In the genomic region with DNA sequence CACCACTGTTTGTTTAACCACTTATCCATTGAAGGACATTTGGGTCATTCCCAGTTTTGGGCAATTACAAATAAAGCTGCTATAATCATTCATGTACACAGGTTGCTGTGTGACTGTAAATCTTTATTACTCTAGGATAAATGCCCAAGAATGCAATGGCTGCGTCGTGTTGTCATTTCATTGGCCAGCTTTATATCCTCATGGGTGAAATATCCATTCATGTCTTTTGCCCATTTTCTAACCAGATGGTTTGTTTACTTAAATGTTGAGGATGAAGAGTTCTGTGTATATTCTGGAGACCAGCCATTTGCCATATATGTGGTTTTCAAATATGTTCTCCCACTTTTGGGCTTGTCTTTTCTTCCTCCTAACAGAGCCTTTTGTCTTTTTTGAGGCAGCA, we compare ENCODE assay signal across 23 cellular contexts. TPM values are rescaled to one million over a fixed set of nuclear protein-coding genes. Genes with fewer than 3 reads are reported as not detected.
DNase-seq lines count a peak whose midpoint lies in the region; ATAC-seq and TF ChIP-seq lines count a peak whose summit lies in the region.
"Had no signal": no experiment of that assay in that cellular context is flagged by ENCODE, and none has a peak within 500 bp of the region (broad histone marks: within the 10 kb centered on the region; RNA-seq: fewer than 3 reads in every experiment).

No MANE protein-coding gene starts in this region.

- no peaks in the 10 kb centered on the region for H3K79me2 ChIP-seq in osteoblast (ENCODE audit: insufficient read depth, low read length)

- no peak overlapping the region for H2AFZ ChIP-seq in osteoblast (ENCODE audit: low read length)

- no peaks in the 10 kb centered on the region for H4K20me1 ChIP-seq in osteoblast (ENCODE audit: insufficient read depth, low read length)

- no peak for ATAC-seq in HG03439 (IDR thresholded peaks at IDR 0.05; ENCODE audit: unreplicated experiment)
- ATAC-seq: A549 had no signal

- DNase-seq in LNCaP clone FGC (ENCODE audit: low read depth) (peak; percentile 94), caudate nucleus (lab: John Stamatoyannopoulos, UW) (no peak), osteoblast (ENCODE audit: insufficient read length, low spot score, missing footprints) (peak; percentile 41), NCI-H526 (lab: John Stamatoyannopoulos, UW) (no peak)
- no peak for DNase-seq in activated CD4-positive, alpha-beta T cell treated with anti-CD3 and anti-CD28 coated beads for 1 hour
- DNase-seq: BE2C; CD4-positive, CD25-positive, alpha-beta regulatory T cell; DMS79; HFFc6; Kasumi-1; NCI-H1105; NCI-H146; NCI-H2081; NCI-H2171; NCI-H345; NCI-H524; NCI-H82; Right ventricle myocardium superior had no signal

- H3K9me3 ChIP-seq in osteoblast (ENCODE audit: low read depth, low read length), result no peaks in the 10 kb centered on the region
- H3K9me3 ChIP-seq: A549, BE2C had no signal

- H3K27me3 ChIP-seq in osteoblast (ENCODE audit: insufficient read depth, low read length), result peaks cover 6% of the 10 kb centered on the region
- H3K27me3 ChIP-seq: BE2C had no signal

- H3K4me1 ChIP-seq in osteoblast (ENCODE audit: insufficient read depth, low read length), result peaks cover 8% of the 10 kb centered on the region
- H3K4me1 ChIP-seq: BE2C had no signal

- H3K4me2 ChIP-seq in osteoblast (ENCODE audit: insufficient read depth, low read length), result no peak overlapping the region
- H3K4me2 ChIP-seq: A549 had no signal

- H3K27ac ChIP-seq in C4-2B (peak overlapping the region; percentile 74), caudate nucleus (ENCODE audit: low read depth, low read length) (peak overlapping the region; percentile 61), osteoblast (ENCODE audit: low read depth, low read length) (no peak overlapping the region)
- H3K27ac ChIP-seq: A549 had no signal

- H3K4me3 ChIP-seq in LNCaP clone FGC (ENCODE audit: low read depth, low read length) (no peak overlapping the region), osteoblast (ENCODE audit: insufficient read depth, low read length) (no peak overlapping the region)
- H3K4me3 ChIP-seq: A549 had no signal

- H3K36me3 ChIP-seq in osteoblast (ENCODE audit: insufficient read depth, low read length), result no peaks in the 10 kb centered on the region
- H3K36me3 ChIP-seq: BE2C had no signal

- TF ChIP-seq CTCF in C4-2B (conservative IDR thresholded peaks at IDR 0.05) (no peak), LNCaP clone FGC (IDR thresholded peaks at IDR 0.05; ENCODE audit: control insufficient read depth, extremely low read depth, insufficient read depth) (no peak), osteoblast (IDR thresholded peaks at IDR 0.05; ENCODE audit: extremely low read depth, low read depth, low read length) (no peak)

RNA-seq across cellular contexts. Expression of gene TRIM11, which starts 25.3 kb away (rescaled TPM):
- total RNA-seq in osteoblast, result 22.1 and 25.7 TPM in 2 replicates

RNA-seq across cellular contexts. Expression of gene TRIM17, which starts 35.3 kb away (rescaled TPM):
- total RNA-seq in osteoblast, result under 0.01 TPM in 1 of 2 replicates, not detected in the other
- total RNA-seq: RPMI7951, SK-MEL-5 had no signal

Comparison
In these comparisons a context has a peak if more than half of its experiments do, and no peak if none do; other contexts are left out.
1. DNase-seq: peak in LNCaP clone FGC (single experiment) and osteoblast (single experiment); none in caudate nucleus (0 of 61), activated CD4-positive, alpha-beta T cell treated with anti-CD3 and anti-CD28 coated beads for 1 hour (single experiment) and NCI-H526 (0 of 2).